7 cellular contexts compared by ENCODE assay signal in the genomic region with DNA sequence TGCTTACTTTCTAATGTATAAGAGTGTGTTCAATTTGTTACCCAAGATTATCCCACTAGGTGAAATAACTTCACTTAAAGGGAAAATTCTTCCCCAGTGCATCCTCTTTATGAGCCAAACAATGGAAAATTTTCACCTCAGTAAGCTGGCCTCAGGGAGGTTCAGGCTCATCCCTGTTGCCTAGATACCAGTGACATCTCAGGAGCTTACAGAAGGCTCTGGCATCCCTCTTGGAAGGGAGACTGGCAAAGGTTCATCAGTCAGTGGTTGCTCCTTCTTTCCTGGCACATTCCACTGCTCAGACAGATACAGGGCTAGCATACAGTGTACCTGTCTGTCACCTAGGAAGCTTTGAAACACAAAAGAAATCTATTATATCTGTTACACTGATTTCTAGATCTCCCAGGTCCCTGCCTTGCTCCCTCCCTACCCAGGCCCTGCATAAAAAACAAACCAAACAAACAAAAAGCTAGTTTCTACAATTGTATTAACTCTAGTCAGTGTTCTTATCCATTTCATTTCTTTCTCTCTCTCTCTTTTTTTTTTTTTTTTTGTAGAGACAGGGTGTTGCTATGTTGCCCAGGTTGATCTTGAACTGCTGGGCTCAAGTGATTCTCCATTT. TPM values are rescaled to one million over a fixed set of nuclear protein-coding genes. Genes with fewer than 3 reads are reported as not detected.
A peak's percentile ranks its signal among the peaks of the same experiment; 100 is the strongest.
DNase-seq lines count a peak whose midpoint lies in the region; ATAC-seq and TF ChIP-seq lines count a peak whose summit lies in the region.

No MANE protein-coding gene starts in this region.

- no peaks in the 10 kb centered on the region for H3K9me3 ChIP-seq in RWPE2 (ENCODE audit: severe bottlenecking)

- H3K4me3 ChIP-seq in GM23338 (peak overlapping the region; percentile 64), RWPE2 (ENCODE audit: severe bottlenecking) (peak overlapping the region; percentile 74), rectal smooth muscle tissue (ENCODE audit: low read length) (peak overlapping the region; percentile 29)

- H3K27ac ChIP-seq in GM23338 (ENCODE audit: low read depth) (no peak overlapping the region), RWPE2 (ENCODE audit: poor library complexity, severe bottlenecking) (peak overlapping the region; percentile 78), rectal smooth muscle tissue (ENCODE audit: low read depth, low read length) (no peak overlapping the region)

- TF ChIP-seq CTCF in GM23338 (conservative IDR thresholded peaks at IDR 0.05; ENCODE audit: low read depth in 2 of 2) (no peak), RWPE2 (IDR thresholded peaks at IDR 0.05; ENCODE audit: poor library complexity, severe bottlenecking) (no peak), omental fat pad (IDR thresholded peaks at IDR 0.05) (no peak)

- H3K9me3 Mint-ChIP-seq in GM23338: no peaks in the 10 kb centered on the region

- peak overlapping the region; percentile 76 for H3K4me2 ChIP-seq in GM23338

- H3K4me1 ChIP-seq in GM23338 (ENCODE audit: insufficient read depth): peaks cover 17% of the 10 kb centered on the region
- H3K4me1 ChIP-seq in RWPE2 (ENCODE audit: insufficient read depth, poor library complexity, severe bottlenecking): peaks cover 11% of the 10 kb centered on the region
- peaks cover 13% of the 10 kb centered on the region for H3K4me1 ChIP-seq in rectal smooth muscle tissue (ENCODE audit: control insufficient read depth, insufficient read depth, low read length)

- H3K9me2 ChIP-seq in GM23338 (ENCODE audit: insufficient read depth): no peaks in the 10 kb centered on the region

- peaks cover 50% of the 10 kb centered on the region for H3K36me3 Mint-ChIP-seq in GM23338 (ENCODE audit: low read depth)

- ATAC-seq in GM23338 (peak; percentile 3; the same call in 1 of the 3 replicates), RWPE2 (ENCODE audit: low read depth) (peak; percentile 14; the same call in 1 of the 3 replicates), GM21381 (IDR thresholded peaks at IDR 0.05; ENCODE audit: unreplicated experiment) (no peak), omental fat pad (ENCODE audit: low FRiP score) (no peak)

- H4K20me1 ChIP-seq in GM23338 (replicated peaks; ENCODE audit: insufficient read depth): peaks cover 38% of the 10 kb centered on the region

- H3K27ac Mint-ChIP-seq in GM23338: peak overlapping the region; percentile 100; the same call in 1 of the 2 replicates

- peaks cover 7% of the 10 kb centered on the region for H3F3A ChIP-seq in GM23338 (replicated peaks; ENCODE audit: low read depth)

- H2AFZ ChIP-seq in GM23338: no peak overlapping the region

- H3K79me2 ChIP-seq in GM23338 (replicated peaks; ENCODE audit: insufficient read depth): peaks cover 66% of the 10 kb centered on the region

- H3K27me3 ChIP-seq in GM23338 (ENCODE audit: insufficient read depth): no peaks in the 10 kb centered on the region
- H3K27me3 ChIP-seq in RWPE2 (ENCODE audit: insufficient read depth, poor library complexity, severe bottlenecking): no peaks in the 10 kb centered on the region
- H3K27me3 ChIP-seq in rectal smooth muscle tissue (ENCODE audit: control insufficient read depth, insufficient read depth, low read length): no peaks in the 10 kb centered on the region

- DNase-seq in GM23338 (ENCODE audit: low spot score) (peak; percentile 47), RWPE2 (ENCODE audit: low spot score) (no peak), fibroblast of gingiva (ENCODE audit: low read depth) (peak; percentile 59), omental fat pad (ENCODE audit: low spot score) (no peak)
- no peak for DNase-seq in activated CD4-positive, alpha-beta T cell treated with anti-CD3 and anti-CD28 coated beads for 1 hour

- H3K36me3 ChIP-seq in GM23338 (ENCODE audit: insufficient read depth) (peaks cover 30% of the 10 kb centered on the region), RWPE2 (ENCODE audit: low read depth) (peaks cover 54% of the 10 kb centered on the region), rectal smooth muscle tissue (ENCODE audit: control insufficient read depth, insufficient read depth, low read length) (no peaks in the 10 kb centered on the region)

- H3K27me3 Mint-ChIP-seq in GM23338 (ENCODE audit: insufficient read depth, low read depth, poor library complexity): peaks cover 4% of the 10 kb centered on the region

- H3K9ac ChIP-seq in rectal smooth muscle tissue (ENCODE audit: low read length): no peak overlapping the region

- peaks cover 28% of the 10 kb centered on the region; the same call in 2 of the 3 replicates for H3K4me1 Mint-ChIP-seq in GM23338

- H3K4me3 Mint-ChIP-seq in GM23338: peak overlapping the region; percentile 100

TF ChIP-seq in GM23338, 12 proteins besides CTCF, POLR2A, EP300 and RAD21 (continues in another document):
- TF ChIP-seq NANOG (IDR thresholded peaks at IDR 0.05; ENCODE audit: borderline replicate concordance) (no peak), STAT1 (IDR thresholded peaks at IDR 0.05; ENCODE audit: unreplicated experiment) (no peak), CREB1 (CRISPR knock-in tag; IDR thresholded peaks at IDR 0.05; ENCODE audit: low read depth) (no peak)
- TF ChIP-seq, protein P1, sequence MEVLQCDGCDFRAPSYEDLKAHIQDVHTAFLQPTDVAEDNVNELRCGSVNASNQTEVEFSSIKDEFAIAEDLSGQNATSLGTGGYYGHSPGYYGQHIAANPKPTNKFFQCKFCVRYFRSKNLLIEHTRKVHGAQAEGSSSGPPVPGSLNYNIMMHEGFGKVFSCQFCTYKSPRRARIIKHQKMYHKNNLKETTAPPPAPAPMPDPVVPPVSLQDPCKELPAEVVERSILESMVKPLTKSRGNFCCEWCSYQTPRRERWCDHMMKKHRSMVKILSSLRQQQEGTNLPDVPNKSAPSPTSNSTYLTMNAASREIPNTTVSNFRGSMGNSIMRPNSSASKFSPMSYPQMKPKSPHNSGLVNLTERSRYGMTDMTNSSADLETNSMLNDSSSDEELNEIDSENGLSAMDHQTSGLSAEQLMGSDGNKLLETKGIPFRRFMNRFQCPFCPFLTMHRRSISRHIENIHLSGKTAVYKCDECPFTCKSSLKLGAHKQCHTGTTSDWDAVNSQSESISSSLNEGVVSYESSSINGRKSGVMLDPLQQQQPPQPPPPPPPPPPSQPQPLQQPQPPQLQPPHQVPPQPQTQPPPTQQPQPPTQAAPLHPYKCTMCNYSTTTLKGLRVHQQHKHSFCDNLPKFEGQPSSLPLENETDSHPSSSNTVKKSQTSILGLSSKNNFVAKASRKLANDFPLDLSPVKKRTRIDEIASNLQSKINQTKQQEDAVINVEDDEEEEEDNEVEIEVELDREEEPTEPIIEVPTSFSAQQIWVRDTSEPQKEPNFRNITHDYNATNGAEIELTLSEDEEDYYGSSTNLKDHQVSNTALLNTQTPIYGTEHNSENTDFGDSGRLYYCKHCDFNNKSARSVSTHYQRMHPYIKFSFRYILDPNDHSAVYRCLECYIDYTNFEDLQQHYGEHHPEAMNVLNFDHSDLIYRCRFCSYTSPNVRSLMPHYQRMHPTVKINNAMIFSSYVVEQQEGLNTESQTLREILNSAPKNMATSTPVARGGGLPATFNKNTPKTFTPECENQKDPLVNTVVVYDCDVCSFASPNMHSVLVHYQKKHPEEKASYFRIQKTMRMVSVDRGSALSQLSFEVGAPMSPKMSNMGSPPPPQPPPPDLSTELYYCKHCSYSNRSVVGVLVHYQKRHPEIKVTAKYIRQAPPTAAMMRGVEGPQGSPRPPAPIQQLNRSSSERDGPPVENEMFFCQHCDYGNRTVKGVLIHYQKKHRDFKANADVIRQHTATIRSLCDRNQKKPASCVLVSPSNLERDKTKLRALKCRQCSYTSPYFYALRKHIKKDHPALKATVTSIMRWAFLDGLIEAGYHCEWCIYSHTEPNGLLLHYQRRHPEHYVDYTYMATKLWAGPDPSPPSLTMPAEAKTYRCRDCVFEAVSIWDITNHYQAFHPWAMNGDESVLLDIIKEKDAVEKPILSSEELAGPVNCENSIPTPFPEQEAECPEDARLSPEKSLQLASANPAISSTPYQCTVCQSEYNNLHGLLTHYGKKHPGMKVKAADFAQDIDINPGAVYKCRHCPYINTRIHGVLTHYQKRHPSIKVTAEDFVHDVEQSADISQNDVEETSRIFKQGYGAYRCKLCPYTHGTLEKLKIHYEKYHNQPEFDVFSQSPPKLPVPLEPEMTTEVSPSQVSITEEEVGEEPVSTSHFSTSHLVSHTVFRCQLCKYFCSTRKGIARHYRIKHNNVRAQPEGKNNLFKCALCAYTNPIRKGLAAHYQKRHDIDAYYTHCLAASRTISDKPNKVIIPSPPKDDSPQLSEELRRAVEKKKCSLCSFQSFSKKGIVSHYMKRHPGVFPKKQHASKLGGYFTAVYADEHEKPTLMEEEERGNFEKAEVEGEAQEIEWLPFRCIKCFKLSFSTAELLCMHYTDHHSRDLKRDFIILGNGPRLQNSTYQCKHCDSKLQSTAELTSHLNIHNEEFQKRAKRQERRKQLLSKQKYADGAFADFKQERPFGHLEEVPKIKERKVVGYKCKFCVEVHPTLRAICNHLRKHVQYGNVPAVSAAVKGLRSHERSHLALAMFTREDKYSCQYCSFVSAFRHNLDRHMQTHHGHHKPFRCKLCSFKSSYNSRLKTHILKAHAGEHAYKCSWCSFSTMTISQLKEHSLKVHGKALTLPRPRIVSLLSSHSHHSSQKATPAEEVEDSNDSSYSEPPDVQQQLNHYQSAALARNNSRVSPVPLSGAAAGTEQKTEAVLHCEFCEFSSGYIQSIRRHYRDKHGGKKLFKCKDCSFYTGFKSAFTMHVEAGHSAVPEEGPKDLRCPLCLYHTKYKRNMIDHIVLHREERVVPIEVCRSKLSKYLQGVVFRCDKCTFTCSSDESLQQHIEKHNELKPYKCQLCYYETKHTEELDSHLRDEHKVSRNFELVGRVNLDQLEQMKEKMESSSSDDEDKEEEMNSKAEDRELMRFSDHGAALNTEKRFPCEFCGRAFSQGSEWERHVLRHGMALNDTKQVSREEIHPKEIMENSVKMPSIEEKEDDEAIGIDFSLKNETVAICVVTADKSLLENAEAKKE (CRISPR knock-in tag; IDR thresholded peaks at IDR 0.05): no peak

RNA-seq across cellular contexts. Expression of a gene that starts 1.7 kb away (rescaled TPM):
- 94.1 and 97.0 TPM in 2 replicates for total RNA-seq in GM23338 (2014; rRNA removed; shearing (Covaris generic))
- polyA plus RNA-seq in GM23338 (2016; fragmentation: Nextera tagmentation; extraction: Ambion mirVana): 85.3 and 97.4 TPM in 2 replicates
- total RNA-seq in omental fat pad: 10 to 100 TPM; 35.8 to 77.9 (median 73.3) TPM

RNA-seq across cellular contexts. Expression of a gene that starts 29.6 kb away (rescaled TPM):
- total RNA-seq in GM23338 (2014; rRNA removed; shearing (Covaris generic)): 43.1 and 45.1 TPM in 2 replicates
- polyA plus RNA-seq in GM23338 (2016; fragmentation: Nextera tagmentation; extraction: Ambion mirVana): 14.8 and 15.1 TPM in 2 replicates
- total RNA-seq in omental fat pad: 10 to 100 TPM; 18.9 to 60.2 (median 39.9) TPM

RNA-seq across cellular contexts. Expression of a gene that starts 52.6 kb away (rescaled TPM):
- 29.2 and 33.3 TPM in 2 replicates for total RNA-seq in GM23338 (2014; rRNA removed; shearing (Covaris generic))
- 7.5 and 8.3 TPM in 2 replicates for polyA plus RNA-seq in GM23338 (2016; fragmentation: Nextera tagmentation; extraction: Ambion mirVana)
- total RNA-seq in omental fat pad: 1 to 10 TPM in 2 of 4 donors, under 1 TPM in 2; 0.48 to 2.2 (median 1.1) TPM

Comparison
In these comparisons a context has a peak if more than half of its experiments do, and no peak if none do; other contexts are left out.
1. ATAC-seq: peak in GM23338 (single experiment) and RWPE2 (single experiment); none in GM21381 (single experiment) and omental fat pad (single experiment).
2. DNase-seq: peak in GM23338 (single experiment) and fibroblast of gingiva (single experiment); none in RWPE2 (single experiment), activated CD4-positive, alpha-beta T cell treated with anti-CD3 and anti-CD28 coated beads for 1 hour (single experiment) and omental fat pad (single experiment).
3. Peak in every context shown above with its lines, with median percentiles within 50 percentile points of each other: H3K4me3 ChIP-seq.